ENCODE assay signal across 20 cellular contexts in the genomic region with DNA sequence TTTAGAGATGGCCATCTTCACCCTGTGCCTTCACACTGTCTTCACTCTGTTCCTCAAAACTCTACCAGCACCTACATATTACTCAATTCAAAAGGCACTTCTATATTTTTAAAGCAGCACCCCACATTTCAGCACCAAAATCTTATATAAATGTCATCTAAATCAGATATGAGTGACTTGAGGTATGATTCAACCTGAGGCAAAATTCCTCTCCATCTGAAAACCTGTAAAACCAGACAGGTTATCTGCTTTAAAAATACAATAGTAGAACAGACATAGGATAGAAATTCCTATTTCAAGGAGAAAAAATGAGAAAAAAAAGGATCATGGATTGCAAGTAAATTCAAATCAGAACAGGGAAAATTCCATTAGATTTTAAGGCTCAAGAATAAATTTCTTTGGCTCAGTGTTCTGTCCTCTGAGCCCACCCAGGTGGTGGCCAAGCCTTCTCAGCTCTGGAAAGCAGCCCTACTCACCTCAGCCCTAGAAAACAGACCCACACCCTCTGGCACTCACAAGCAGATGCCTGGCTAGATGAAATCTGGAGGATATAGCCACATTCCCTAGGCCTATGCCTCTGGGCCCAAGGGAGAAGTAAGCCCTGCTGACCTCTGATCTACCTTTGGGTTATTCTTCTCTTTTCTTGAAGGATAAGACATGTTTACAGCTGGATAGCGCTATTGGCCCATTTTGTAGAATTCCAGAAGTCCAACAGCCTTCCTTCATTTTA.
DNase-seq lines count a peak whose midpoint lies in the region; ATAC-seq, FAIRE-seq and TF ChIP-seq lines count a peak whose summit lies in the region.
"Had no signal": no experiment of that assay in that cellular context is flagged by ENCODE, and none has a peak within 500 bp of the region (broad histone marks: within the 10 kb centered on the region; RNA-seq: fewer than 3 reads in every experiment).

No MANE protein-coding gene starts in this region.

- H3K27me3 ChIP-seq in PC-3 (ENCODE audit: low read length) = no peaks in the 10 kb centered on the region
- H3K27me3 ChIP-seq in bronchial epithelial cell (ENCODE audit: control insufficient read depth, insufficient read depth, low read length) = no peaks in the 10 kb centered on the region
- peaks cover 10% of the 10 kb centered on the region for H3K27me3 ChIP-seq in osteoblast (ENCODE audit: insufficient read depth, low read length)
- H3K27me3 ChIP-seq: BLaER1 treated with 17β-estradiol and CSF1 and Interleukin-3, amounts not matched to agents 10 nM and 100 nM had no signal

- ATAC-seq in PC-3 (no peak), GM21723 (IDR thresholded peaks at IDR 0.05; ENCODE audit: unreplicated experiment) (no peak)
- ATAC-seq: GM23338, HCT116, HepG2 had no signal

- intact Hi-C loops in PC-3 (cut with micrococcal nuclease) = no loop called here

- H3K9me2 ChIP-seq in PC-3 (replicated peaks; ENCODE audit: low read length) = no peaks in the 10 kb centered on the region

- H3K4me1 ChIP-seq in PC-3 (ENCODE audit: insufficient read depth, low read length) (peaks cover 5% of the 10 kb centered on the region; the same call in 1 of the 2 replicates), osteoblast (ENCODE audit: insufficient read depth, low read length) (no peaks in the 10 kb centered on the region)

- H3K36me3 ChIP-seq in PC-3 (ENCODE audit: low read depth, low read length) = no peaks in the 10 kb centered on the region
- H3K36me3 ChIP-seq in bronchial epithelial cell (ENCODE audit: control insufficient read depth, insufficient read depth, low read length) = no peaks in the 10 kb centered on the region
- H3K36me3 ChIP-seq in osteoblast (ENCODE audit: insufficient read depth, low read length) = no peaks in the 10 kb centered on the region
- H3K36me3 ChIP-seq: BLaER1 treated with 17β-estradiol and CSF1 and Interleukin-3, amounts not matched to agents 10 nM and 100 nM had no signal

- POLR2A ChIA-PET in PC-3 (lab: Charles Lee; ENCODE audit: unreplicated experiment) = no interaction called here

- H3K4me3 ChIP-seq in PC-3 (ENCODE audit: low read length) (no peak overlapping the region), bronchial epithelial cell (ENCODE audit: low read depth, low read length) (no peak overlapping the region), osteoblast (ENCODE audit: insufficient read depth, low read length) (no peak overlapping the region)
- H3K4me3 ChIP-seq: BLaER1 treated with 17β-estradiol and CSF1 and Interleukin-3, amounts not matched to agents 10 nM and 100 nM; GM23338 had no signal

- no peak overlapping the region for H3K9ac ChIP-seq in PC-3 (ENCODE audit: low read length)
- H3K9ac ChIP-seq: BLaER1 treated with 17β-estradiol and CSF1 and Interleukin-3, amounts not matched to agents 10 nM and 100 nM had no signal

- H3F3A ChIP-seq in PC-3 (ENCODE audit: low read length, unreplicated experiment) = no peaks in the 10 kb centered on the region

- H3K4me2 ChIP-seq in PC-3 (ENCODE audit: low read length) (0 out of 2 replicates have a peak overlapping the region, but pooled peaks have one; percentile 34), osteoblast (ENCODE audit: insufficient read depth, low read length) (no peak overlapping the region)
- H3K4me2 ChIP-seq: BLaER1 treated with 17β-estradiol and CSF1 and Interleukin-3, amounts not matched to agents 10 nM and 100 nM; GM23338 had no signal

- TF ChIP-seq POLR2A in H54 (IDR thresholded peaks at IDR 0.05; ENCODE audit: low read depth, low read length) = no peak

- H3K27ac ChIP-seq in PC-3 (ENCODE audit: low read length) (no peak overlapping the region), osteoblast (ENCODE audit: low read depth, low read length) (no peak overlapping the region)
- H3K27ac ChIP-seq: BLaER1 treated with 17β-estradiol and CSF1 and Interleukin-3, amounts not matched to agents 10 nM and 100 nM had no signal

- TF ChIP-seq CTCF in PC-3 (conservative IDR thresholded peaks at IDR 0.05; ENCODE audit: low read depth, low read length) (no peak), bronchial epithelial cell (IDR thresholded peaks at IDR 0.05; ENCODE audit: insufficient read depth, low read length, severe bottlenecking) (no peak), osteoblast (IDR thresholded peaks at IDR 0.05; ENCODE audit: extremely low read depth, low read depth, low read length) (no peak)

- BruUV-seq in PC-3 (replicated peaks; lab: Mats Ljungman, UMichigan) = no TSS peak

- H3K79me2 ChIP-seq in PC-3 (ENCODE audit: low read length) (no peaks in the 10 kb centered on the region), osteoblast (ENCODE audit: insufficient read depth, low read length) (no peaks in the 10 kb centered on the region)

- CTCF ChIA-PET in PC-3 (lab: Charles Lee) = interaction anchor here (0.6 kb wide), 1 partner anchor 248 kb away, joined by 3 read pairs; no protein-coding TSS in a partner anchor

- DNase-seq in PC-3 (peak; percentile 43), bronchial epithelial cell (ENCODE audit: low read depth) (peak; percentile 3), osteoblast (ENCODE audit: insufficient read length, low spot score, missing footprints) (peak; percentile 64), HPDE6-E6E7 (ENCODE audit: extremely low spot score) (no peak), H54 (ENCODE audit: insufficient read length, low spot score) (no peak)
- DNase-seq: CD8-positive, alpha-beta memory T cell; COR-L47; DMS 273 treated with DMSO at 0.1 percent for 48 hours; DMS53; DND-41; EL; H7; HFFc6 had no signal

- H3K9me3 ChIP-seq in PC-3 (ENCODE audit: low read length) (no peaks in the 10 kb centered on the region), osteoblast (ENCODE audit: low read depth, low read length) (no peaks in the 10 kb centered on the region)

- H2AFZ ChIP-seq in PC-3 (ENCODE audit: low read length) (no peak overlapping the region), osteoblast (ENCODE audit: low read length) (no peak overlapping the region)
- H2AFZ ChIP-seq: GM23338 had no signal

- no peak for FAIRE-seq in bronchial epithelial cell (lab: Jason Lieb, UNC)
- FAIRE-seq in H54 (lab: Jason Lieb, UNC) = no peak
- FAIRE-seq: G401.6, GM12891, HepG2 had no signal

- no peaks in the 10 kb centered on the region for H4K20me1 ChIP-seq in PC-3 (ENCODE audit: low read length)
- no peaks in the 10 kb centered on the region for H4K20me1 ChIP-seq in osteoblast (ENCODE audit: insufficient read depth, low read length)
- H4K20me1 ChIP-seq: BLaER1 treated with 17β-estradiol and CSF1 and Interleukin-3, amounts not matched to agents 10 nM and 100 nM had no signal

Comparison
In these comparisons a context has a peak if more than half of its experiments do, and no peak if none do; other contexts are left out.
1. DNase-seq: peak in PC-3 (single experiment), bronchial epithelial cell (single experiment) and osteoblast (single experiment); none in HPDE6-E6E7 (single experiment) and H54 (single experiment).